7 cellular contexts compared by ENCODE assay signal in genomic region chr1:231603598-231604275, GRCh38. TPM values are rescaled to one million over a fixed set of nuclear protein-coding genes. Genes with fewer than 3 reads are reported as not detected.
A peak's percentile ranks its signal among the peaks of the same experiment; 100 is the strongest.
DNase-seq lines count a peak whose midpoint lies in the region; ATAC-seq, FAIRE-seq and TF ChIP-seq lines count a peak whose summit lies in the region.

No MANE protein-coding gene starts in this region.

- no peaks in the 10 kb centered on the region for H3K79me1 ChIP-seq in H9 (ENCODE audit: insufficient read depth, low read depth, low read length, poor library complexity, severe bottlenecking)

- ATAC-seq in stimulated activated naive CD8-positive, alpha-beta T cell treated with anti-CD3 and anti-CD28 coated beads, Interleukin-15, Interleukin-2, amounts not matched to agents 100 U/mL and 50 U/mL, for 24 hours: peak; percentile 76

- no peak overlapping the region for H2BK12ac ChIP-seq in H9 (ENCODE audit: insufficient read length, low read depth, low read length)

- no peaks in the 10 kb centered on the region for H4K20me1 ChIP-seq in H9 (ENCODE audit: control insufficient read depth, insufficient read depth, insufficient read length)

- DNase-seq in H9 (peak; percentile 41), NAMALWA (ENCODE audit: low spot score) (peak; percentile 70), SK-MEL-5 (ENCODE audit: low read depth, low spot score) (peak; percentile 78), bronchial epithelial cell (ENCODE audit: low read depth) (peak; percentile 54), kidney glomerular epithelial cell (lab: John Stamatoyannopoulos, UW) (peak; percentile 71)
- peak; percentile 23 for DNase-seq in stimulated activated naive CD8-positive, alpha-beta T cell treated with anti-CD3 and anti-CD28 coated beads, Interleukin-15, Interleukin-2, amounts not matched to agents 100 U/mL and 50 U/mL, for 24 hours

- H2BK5ac ChIP-seq in H9 (ENCODE audit: insufficient read length, low read length): no peak overlapping the region

- in situ Hi-C loops in SK-MEL-5 (cut with HindIII; ENCODE audit: low pct_unique_long_range_greater_than_20kb, low sequenced_read_pairs): loop anchor here (25.0 kb wide), 1 partner anchor 241 kb away; no protein-coding TSS in a partner anchor

- no CpG with 5 or more reads among the region's 8 CpGs for WGBS in H9 (ENCODE audit: extremely low coverage, insufficient read length, low lambda C conversion rate)

- no peaks in the 10 kb centered on the region; a peak in 1 of 5 replicates for H3K9me3 Mint-ChIP-seq in H9

- no peak overlapping the region for H2BK20ac ChIP-seq in H9 (ENCODE audit: low read depth, low read length, poor library complexity, severe bottlenecking)

- H3K18ac ChIP-seq in H9 (ENCODE audit: insufficient read length, low read depth, low read length): no peak overlapping the region

- H4K8ac ChIP-seq in H9 (replicated peaks; ENCODE audit: insufficient read length, low read depth, low read length): no peak overlapping the region

- H2BK120ac ChIP-seq in H9 (ENCODE audit: low read depth, low read length, poor library complexity, severe bottlenecking): no peak overlapping the region

- FAIRE-seq in G401.6 (lab: Jason Lieb, UNC) (peak; percentile 89), bronchial epithelial cell (lab: Jason Lieb, UNC) (no peak)

- no peak overlapping the region for H2AK5ac ChIP-seq in H9 (ENCODE audit: insufficient read length, low read length)

- no peak overlapping the region for H3K14ac ChIP-seq in H9 (ENCODE audit: insufficient read depth, low read length)

- peak; percentile 89 for TF ChIP-seq CTCF in H9 (conservative IDR thresholded peaks at IDR 0.05)
- peak; percentile 62 for TF ChIP-seq CTCF in bronchial epithelial cell (IDR thresholded peaks at IDR 0.05; ENCODE audit: insufficient read depth, low read length, severe bottlenecking)

- H3K27ac Mint-ChIP-seq in H9: no peak overlapping the region

- H3K56ac ChIP-seq in H9 (ENCODE audit: insufficient read length, low read depth, low read length): no peak overlapping the region

- no peaks in the 10 kb centered on the region; a peak in 1 of 7 replicates for H3K36me3 Mint-ChIP-seq in H9 (ENCODE audit: insufficient read depth in 1 of 3, low read depth in 3 of 3)

- H3K27ac ChIP-seq in H9 (ENCODE audit: insufficient read length, low read depth, low read length): no peak overlapping the region

- peaks cover 10 to 12% of the 10 kb centered on the region in 2 experiments for H3K4me1 Mint-ChIP-seq in H9

- no peak overlapping the region for H3T11ph ChIP-seq in H9 (ENCODE audit: low read length)

- no peaks in the 10 kb centered on the region for H3K9me3 ChIP-seq in H9 (ENCODE audit: control insufficient read depth, low read depth, low read length)

- no peaks in the 10 kb centered on the region for H3K23me2 ChIP-seq in H9 (ENCODE audit: insufficient read length, low read depth, low read length, poor library complexity, severe bottlenecking)

- H3K4ac ChIP-seq in H9 (ENCODE audit: low read depth, low read length): no peak overlapping the region

- H4K91ac ChIP-seq in H9 (ENCODE audit: insufficient read length, low read depth, low read length): no peak overlapping the region

- H3K23ac ChIP-seq in H9 (ENCODE audit: insufficient read length, low read depth, low read length): no peak overlapping the region

- H4K5ac ChIP-seq in H9 (ENCODE audit: insufficient read length, low read depth, low read length): no peak overlapping the region

- no peak overlapping the region for H3K9ac ChIP-seq in H9 (ENCODE audit: extremely low read depth, insufficient read length, low read length)

- H3K4me3 Mint-ChIP-seq in H9: peak overlapping the region; percentile 29 to 41; a peak in 2 of 5 replicates

- H3K36me3 ChIP-seq in bronchial epithelial cell (ENCODE audit: control insufficient read depth, insufficient read depth, low read length): no peaks in the 10 kb centered on the region

- peak overlapping the region; percentile 56 for H3K4me2 ChIP-seq in H9 (ENCODE audit: insufficient read depth, insufficient read length, low read length)

- peaks cover 2% of the 10 kb centered on the region; the same call in 1 of the 2 replicates for H3K4me1 ChIP-seq in H9 (ENCODE audit: insufficient read depth, low read length)

- H2AFZ ChIP-seq in H9 (ENCODE audit: low read length): peak overlapping the region; percentile 99

- H3K27me3 Mint-ChIP-seq in H9 (ENCODE audit: low read depth): peaks cover 32% of the 10 kb centered on the region

- H3K4me3 ChIP-seq in bronchial epithelial cell (ENCODE audit: low read depth, low read length): peak overlapping the region; percentile 20

- no peak overlapping the region for H2BK15ac ChIP-seq in H9 (ENCODE audit: low read depth, low read length)

- no peaks in the 10 kb centered on the region for H3K27me3 ChIP-seq in H9 (ENCODE audit: insufficient read depth, low read length)
- no peaks in the 10 kb centered on the region for H3K27me3 ChIP-seq in bronchial epithelial cell (ENCODE audit: control insufficient read depth, insufficient read depth, low read length)

- H3K79me2 ChIP-seq in H9 (ENCODE audit: insufficient read depth, low read length): no peaks in the 10 kb centered on the region

RNA-seq across cellular contexts. Expression of gene DISC1, which starts 22.9 kb away (rescaled TPM):
- total RNA-seq in H9 (2021): 2.1 and 2.5 TPM in 2 replicates
- total RNA-seq in SK-MEL-5 (2014; rRNA removed; shearing (Covaris generic)): 4.8 and 5.4 TPM in 2 replicates
- polyA plus RNA-seq in SK-MEL-5 (2015; cell fraction: cytosol; rRNA removed): 2.3 and 4.2 TPM in 2 replicates
- polyA plus RNA-seq in SK-MEL-5 (2015; cell fraction: nucleus; rRNA removed): 3.9 and 7.5 TPM in 2 replicates
- total RNA-seq in bronchial epithelial cell: 0.64 and 0.79 TPM in 2 replicates

Comparison
In these comparisons a context has a peak if more than half of its experiments do, and no peak if none do; other contexts are left out.
1. DNase-seq: peak in every context shown above with its lines; median percentile 78 in SK-MEL-5; 71 in kidney glomerular epithelial cell; 70 in NAMALWA; 54 in bronchial epithelial cell; 41 in H9; 23 in stimulated activated naive CD8-positive, alpha-beta T cell treated with anti-CD3 and anti-CD28 coated beads, Interleukin-15, Interleukin-2, amounts not matched to agents 100 U/mL and 50 U/mL, for 24 hours.